Comparison of ENCODE assay signal across 1 cellular context in genomic region chr3:120417272-120417911, GRCh38.
TF ChIP-seq lines count a peak whose summit lies in the region.

No MANE protein-coding gene starts in this region.

TF ChIP-seq in H1, 55 proteins besides CTCF, POLR2A, EP300 and RAD21:
- TF ChIP-seq ATF2 (IDR thresholded peaks at IDR 0.05; ENCODE audit: low read length): peak; percentile 17; the same call in 1 of the 2 replicates
- 0 out of 2 replicates have a peak, but pooled peaks have one; percentile 10 for TF ChIP-seq CREB1 (IDR thresholded peaks at IDR 0.05)
- no peak for TF ChIP-seq TCF12 (IDR thresholded peaks at IDR 0.05; ENCODE audit: low read depth, low read length)
- TF ChIP-seq CEBPB (IDR thresholded peaks at IDR 0.05; ENCODE audit: low read depth, low read length): no peak
- 0 out of 2 replicates have a peak, but pooled peaks have one; percentile 5 for TF ChIP-seq EGR1 (IDR thresholded peaks at IDR 0.05; ENCODE audit: borderline replicate concordance, low read depth, low read length)
- no peak for TF ChIP-seq KDM1A (IDR thresholded peaks at IDR 0.05; ENCODE audit: borderline replicate concordance, low read length)
- no peak for TF ChIP-seq USF2 (IDR thresholded peaks at IDR 0.05; ENCODE audit: low read length)
- peak; percentile 89 for TF ChIP-seq RFX5 (IDR thresholded peaks at IDR 0.05; ENCODE audit: borderline replicate concordance, low read depth, low read length)
- TF ChIP-seq SP1 (IDR thresholded peaks at IDR 0.05; ENCODE audit: low read depth, low read length): 0 out of 2 replicates have a peak, but pooled peaks have one; percentile 54
